1 cellular context compared by ENCODE assay signal in the genomic region with DNA sequence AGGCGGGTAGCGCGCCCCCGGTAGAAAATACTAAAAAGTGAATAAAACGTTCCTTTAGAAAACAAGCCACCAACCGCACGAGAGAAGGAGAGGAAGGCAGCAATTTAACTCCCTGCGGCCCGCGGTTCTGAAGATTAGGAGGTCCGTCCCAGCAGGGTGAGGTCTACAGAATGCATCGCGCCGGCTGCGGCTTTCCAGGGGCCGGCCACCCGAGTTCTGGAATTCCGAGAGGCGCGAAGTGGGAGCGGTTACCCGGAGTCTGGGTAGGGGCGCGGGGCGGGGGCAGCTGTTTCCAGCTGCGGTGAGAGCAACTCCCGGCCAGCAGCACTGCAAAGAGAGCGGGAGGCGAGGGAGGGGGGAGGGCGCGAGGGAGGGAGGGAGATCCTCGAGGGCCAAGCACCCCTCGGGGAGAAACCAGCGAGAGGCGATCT.
TF ChIP-seq lines count a peak whose summit lies in the region.

No MANE protein-coding gene starts in this region.

TF ChIP-seq in HEK293, 187 proteins besides CTCF, POLR2A, EP300 and RAD21 (continued from another document):
- no peak for TF ChIP-seq ZNF274 (IDR thresholded peaks at IDR 0.05; ENCODE audit: low read length)
- TF ChIP-seq ZNF274 (tag by site-specific recombination; IDR thresholded peaks at IDR 0.05; ENCODE audit: borderline replicate concordance), result no peak
- TF ChIP-seq GLI2 (tag by site-specific recombination; IDR thresholded peaks at IDR 0.05; ENCODE audit: borderline replicate concordance, low read depth), result no peak
- TF ChIP-seq, protein P1, sequence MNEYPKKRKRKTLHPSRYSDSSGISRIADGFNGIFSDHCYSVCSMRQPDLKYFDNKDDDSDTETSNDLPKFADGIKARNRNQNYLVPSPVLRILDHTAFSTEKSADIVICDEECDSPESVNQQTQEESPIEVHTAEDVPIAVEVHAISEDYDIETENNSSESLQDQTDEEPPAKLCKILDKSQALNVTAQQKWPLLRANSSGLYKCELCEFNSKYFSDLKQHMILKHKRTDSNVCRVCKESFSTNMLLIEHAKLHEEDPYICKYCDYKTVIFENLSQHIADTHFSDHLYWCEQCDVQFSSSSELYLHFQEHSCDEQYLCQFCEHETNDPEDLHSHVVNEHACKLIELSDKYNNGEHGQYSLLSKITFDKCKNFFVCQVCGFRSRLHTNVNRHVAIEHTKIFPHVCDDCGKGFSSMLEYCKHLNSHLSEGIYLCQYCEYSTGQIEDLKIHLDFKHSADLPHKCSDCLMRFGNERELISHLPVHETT (tag by site-specific recombination; IDR thresholded peaks at IDR 0.05), result no peak
